ENCODE assay signal across 25 cellular contexts in the genomic region with DNA sequence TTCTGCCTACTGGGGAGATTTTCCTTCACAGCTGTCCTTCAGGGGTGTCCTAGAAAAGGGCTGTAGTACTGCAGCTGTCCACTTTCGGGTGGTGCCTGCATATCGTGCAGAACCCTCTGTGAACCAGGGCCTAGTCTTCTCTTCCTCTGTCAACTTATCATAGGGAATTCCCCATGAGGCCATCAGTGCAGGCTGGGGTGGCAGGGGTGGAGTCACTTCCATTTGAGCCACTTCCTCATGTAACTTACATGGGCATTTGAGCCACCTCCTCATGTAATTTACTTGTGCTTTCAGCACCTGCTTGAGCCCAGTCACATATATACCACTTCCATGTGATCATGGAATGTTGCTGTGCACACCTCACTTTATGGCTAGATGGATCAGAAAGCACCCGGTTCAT.
DNase-seq lines count a peak whose midpoint lies in the region; ATAC-seq and TF ChIP-seq lines count a peak whose summit lies in the region.
"Had no signal": no experiment of that assay in that cellular context is flagged by ENCODE, and none has a peak within 500 bp of the region (broad histone marks: within the 10 kb centered on the region; RNA-seq: fewer than 3 reads in every experiment).

No MANE protein-coding gene starts in this region.

- TF ChIP-seq POLR2A in NB4 (IDR thresholded peaks at IDR 0.05; ENCODE audit: extremely low read depth, insufficient read length) (no peak), thyroid gland (IDR thresholded peaks at IDR 0.05) (no peak), Peyer's patch (IDR thresholded peaks at IDR 0.05) (no peak)

- TF ChIP-seq CTCF in NB4 (IDR thresholded peaks at IDR 0.05; ENCODE audit: low read depth, low read length) (no peak), thyroid gland (IDR thresholded peaks at IDR 0.05) (no peak), Peyer's patch (IDR thresholded peaks at IDR 0.05) (no peak)

- H3K27ac ChIP-seq in thyroid gland (no peak overlapping the region), Peyer's patch (no peak overlapping the region)
- H3K27ac ChIP-seq: HL-60, neural progenitor cell, right lobe of liver, SK-N-MC, tibial artery had no signal

- ATAC-seq in GM18511 (IDR thresholded peaks at IDR 0.05; ENCODE audit: unreplicated experiment) (peak; percentile 92), GM21786 (IDR thresholded peaks at IDR 0.05; ENCODE audit: unreplicated experiment) (peak; percentile 82), left colon (peak; percentile 30)
- ATAC-seq: activated CD8-positive, alpha-beta memory T cell treated with anti-CD3 and anti-CD28 coated beads, Interleukin-2, amount 10 ng/mL, durations not matched to agents 7 days and 5 days; activated T-cell treated with anti-CD3 and anti-CD28 coated beads, Interleukin-2, amount 50 U/mL, for 72 hours; right lobe of liver; stimulated activated naive CD8-positive, alpha-beta T cell treated with anti-CD3 and anti-CD28 coated beads, Interleukin-15, amount 100 ng/mL, for 72 hours had no signal

- H3K9me3 ChIP-seq in thyroid gland: no peaks in the 10 kb centered on the region
- H3K9me3 ChIP-seq in Peyer's patch: no peaks in the 10 kb centered on the region
- H3K9me3 ChIP-seq: right lobe of liver, tibial artery had no signal

- H3K36me3 ChIP-seq in thyroid gland: no peaks in the 10 kb centered on the region
- no peaks in the 10 kb centered on the region for H3K36me3 ChIP-seq in Peyer's patch
- H3K36me3 ChIP-seq: neural progenitor cell, right lobe of liver, tibial artery had no signal

- intact Hi-C loops in left colon (cut with DNase I, micrococcal nuclease) (no loop called here), thyroid gland (cut with DNase I) (no loop called here)

- 94 to 95% methylated on average over 3 of the region's 3 CpGs for whole genome bisulfite sequencing in thyroid gland, 2 donors

- DNase-seq in NB4 (ENCODE audit: low read depth) (peak; percentile 1), left colon (no peak), ureter (ENCODE audit: low spot score) (no peak), thyroid gland (no peak), Peyer's patch (no peak)
- DNase-seq in activated CD4-positive, alpha-beta T cell treated with anti-CD3 and anti-CD28 coated beads, Interleukin-2, amount 50 U/mL, for 4 hours: no peak
- DNase-seq: activated CD4-positive, alpha-beta T cell treated with anti-CD3 and anti-CD28 coated beads, Interleukin-2, amount 10 ng/mL, durations not matched to agents 24 days and 14 days; activated CD8-positive, alpha-beta memory T cell treated with anti-CD3 and anti-CD28 coated beads, Interleukin-2, amount 10 ng/mL, durations not matched to agents 7 days and 5 days; activated naive CD4-positive, alpha-beta T cell treated with anti-CD3 and anti-CD28 coated beads for 36 hours; activated T-cell treated with anti-CD3 and anti-CD28 coated beads, Interleukin-2, amount 50 U/mL, for 72 hours; C1 segment of cervical spinal cord; GOT3; NCI-H1417; NCI-H2081 treated with DMSO at 0.1 percent for 48 hours; NCI-H82; right lobe of liver; stimulated activated CD4-positive, alpha-beta T cell treated with anti-CD3 and anti-CD28 coated beads, Interleukin-4, amount 100 ng/mL, for 4 hours; stimulated activated naive CD8-positive, alpha-beta T cell treated with anti-CD3 and anti-CD28 coated beads, Interleukin-15, amount 100 ng/mL, for 72 hours; T-helper 2 cell; tibial artery had no signal

- H3K4me1 ChIP-seq in thyroid gland (no peaks in the 10 kb centered on the region), Peyer's patch (no peaks in the 10 kb centered on the region)
- H3K4me1 ChIP-seq: neural progenitor cell, right lobe of liver, tibial artery had no signal

- H3K4me3 ChIP-seq in NB4 (ENCODE audit: low read depth, low read length): no peak overlapping the region
- no peak overlapping the region for H3K4me3 ChIP-seq in thyroid gland (replicated peaks in 1 of 3)
- H3K4me3 ChIP-seq in Peyer's patch: no peak overlapping the region
- H3K4me3 ChIP-seq: neural progenitor cell, right lobe of liver, SK-N-MC, tibial artery had no signal

- H3K27me3 ChIP-seq in thyroid gland (no peaks in the 10 kb centered on the region), Peyer's patch (no peaks in the 10 kb centered on the region)
- H3K27me3 ChIP-seq: neural progenitor cell, right lobe of liver, tibial artery had no signal

Comparison
In these comparisons a context has a peak if more than half of its experiments do, and no peak if none do; other contexts are left out.
1. ATAC-seq: peak in every context shown above with its lines; median percentile 92 in GM18511; 82 in GM21786; 30 in left colon.